In genomic region chr4:28075557-28075956, GRCh38 we compare ENCODE assay signal across 17 cellular contexts.
A peak's percentile ranks its signal among the peaks of the same experiment; 100 is the strongest.
DNase-seq lines count a peak whose midpoint lies in the region; ATAC-seq and TF ChIP-seq lines count a peak whose summit lies in the region.
"Had no signal": no experiment of that assay in that cellular context is flagged by ENCODE, and none has a peak within 500 bp of the region (broad histone marks: within the 10 kb centered on the region; RNA-seq: fewer than 3 reads in every experiment).

No MANE protein-coding gene starts in this region.

- no peak overlapping the region; the same call in 1 of the 2 replicates for H3K56ac ChIP-seq in IMR-90 (ENCODE audit: extremely low read depth, insufficient read depth, low read length)

- no peak overlapping the region for H2AK9ac ChIP-seq in IMR-90 (replicated peaks; ENCODE audit: low read depth, low read length, poor library complexity)

- H3K9me1 ChIP-seq in IMR-90 (ENCODE audit: insufficient read depth, low read length), result no peaks in the 10 kb centered on the region

- H3K9ac ChIP-seq in IMR-90 (ENCODE audit: low read depth, low read length), result no peak overlapping the region
- H3K9ac ChIP-seq: BLaER1 had no signal

- H4K20me1 ChIP-seq in IMR-90 (ENCODE audit: insufficient read depth, low read length), result no peaks in the 10 kb centered on the region
- H4K20me1 ChIP-seq: BLaER1 had no signal

- DNase-seq in GM03348 (ENCODE audit: low spot score), result peak; percentile 12
- peak; percentile 29 for DNase-seq in IMR-90
- peak; percentile 1 for DNase-seq in iris pigment epithelial cell (ENCODE audit: low read depth)
- no peak for DNase-seq in NCI-H1694 treated with DMSO at 0.1 percent for 48 hours (lab: John Stamatoyannopoulos, UW)
- no peak for DNase-seq in NOMO-1 (lab: John Stamatoyannopoulos, UW; ENCODE audit: unreplicated experiment in 2 of 2)
- no peak for DNase-seq in central memory CD4-positive, alpha-beta T cell
- DNase-seq: Caco-2; CD4-positive, CD25-positive, alpha-beta regulatory T cell; CD8-positive, alpha-beta T cell; DMS153; DND-41; EL; GDM1; H9 had no signal

- TF ChIP-seq CTCF in IMR-90 (conservative IDR thresholded peaks at IDR 0.05; ENCODE audit: low read depth, low read length), result no peak

- H4K8ac ChIP-seq in IMR-90 (ENCODE audit: low read depth in 2 of 2, low read length in 2 of 2), result no peak overlapping the region

- POLR2A ChIA-PET in IMR-90 (lab: Charles Lee; ENCODE audit: unreplicated experiment), result no interaction called here

- no peak for TF ChIP-seq RAD21 in IMR-90 (IDR thresholded peaks at IDR 0.05; ENCODE audit: low read length)

- dilution Hi-C loops in IMR-90 (cut with HindIII; ENCODE audit: low sequenced_read_pairs, unreplicated experiment), result no loop called here

- no peak overlapping the region for H3K4ac ChIP-seq in IMR-90 (ENCODE audit: low read depth, low read length)

- H3K27me3 ChIP-seq in IMR-90 (ENCODE audit: control insufficient read depth, insufficient read depth, low read length), result no peaks in the 10 kb centered on the region
- H3K27me3 ChIP-seq: BLaER1 had no signal

- H3K4me2 ChIP-seq in IMR-90 (ENCODE audit: low read depth, low read length), result no peak overlapping the region
- H3K4me2 ChIP-seq: BLaER1, GM23338 had no signal

- H2BK20ac ChIP-seq in IMR-90 (ENCODE audit: low read depth, low read length), result no peak overlapping the region

- CTCF ChIA-PET in IMR-90 (lab: Yijun Ruan, JAX), result no interaction called here

- no peak overlapping the region; the same call in 1 of the 2 replicates for H3K18ac ChIP-seq in IMR-90 (ENCODE audit: low read depth, low read length)

- BruUV-seq in IMR-90 (replicated peaks; lab: Mats Ljungman, UMichigan), result no TSS peak

- H3K4me1 ChIP-seq in IMR-90 (ENCODE audit: control insufficient read depth, insufficient read depth, low read length), result no peaks in the 10 kb centered on the region
- H3K4me1 ChIP-seq: BLaER1, Caco-2 had no signal

- intact Hi-C loops in IMR-90 (cut with micrococcal nuclease), result no loop called here

- H3K79me1 ChIP-seq in IMR-90 (ENCODE audit: low read depth in 1 of 2, low read length in 2 of 2), result no peaks in the 10 kb centered on the region

- no peak overlapping the region for H4K91ac ChIP-seq in IMR-90 (ENCODE audit: insufficient read depth, low read depth, low read length)

- no peak overlapping the region for H2BK15ac ChIP-seq in IMR-90 (ENCODE audit: low read depth, low read length)

- no peak overlapping the region for H2AFZ ChIP-seq in IMR-90 (replicated peaks; ENCODE audit: low read length, poor library complexity)
- H2AFZ ChIP-seq: GM23338 had no signal

- H2AK5ac ChIP-seq in IMR-90 (ENCODE audit: low read depth, low read length), result no peak overlapping the region

- H3K9me3 ChIP-seq in IMR-90 (ENCODE audit: control insufficient read depth, insufficient read depth, low read length), result no peaks in the 10 kb centered on the region
- H3K9me3 ChIP-seq: BLaER1, Caco-2 had no signal

- no peak overlapping the region; the same call in 1 of the 2 replicates for H4K5ac ChIP-seq in IMR-90 (ENCODE audit: low read depth, low read length)

- in situ Hi-C loops in IMR-90 (cut with MboI; ENCODE audit: low sequenced_read_pairs), result no loop called here

- H3K27ac ChIP-seq in IMR-90 (ENCODE audit: insufficient read depth, low read length), result no peak overlapping the region
- H3K27ac ChIP-seq: BLaER1, C4-2B had no signal

- no peak overlapping the region for H3K4me3 ChIP-seq in IMR-90 (ENCODE audit: insufficient read depth, low read depth, low read length)
- H3K4me3 ChIP-seq: BLaER1, GM23338 had no signal

- no peak for TF ChIP-seq POLR2A in IMR-90 (IDR thresholded peaks at IDR 0.05; ENCODE audit: low read depth, low read length)

- no peaks in the 10 kb centered on the region for H3K36me3 ChIP-seq in IMR-90 (ENCODE audit: control insufficient read depth, insufficient read depth, low read length)
- H3K36me3 ChIP-seq: BLaER1 had no signal

- no peak overlapping the region for H2BK120ac ChIP-seq in IMR-90 (ENCODE audit: low read depth, low read length)

- no peak overlapping the region for H3K23ac ChIP-seq in IMR-90 (ENCODE audit: low read depth, low read length)

- H3K14ac ChIP-seq in IMR-90 (replicated peaks; ENCODE audit: low read depth, low read length), result no peak overlapping the region

- ATAC-seq in IMR-90 (ENCODE audit: low read depth), result peak; percentile 56
- ATAC-seq: CD8-positive, alpha-beta T cell; GM23338 had no signal

- H2BK5ac ChIP-seq in IMR-90 (ENCODE audit: low read depth, low read length, poor library complexity, severe bottlenecking), result peak overlapping the region; percentile 29

TF ChIP-seq in IMR-90, 13 proteins besides CTCF, POLR2A, EP300 and RAD21:
- TF ChIP-seq RCOR1 (IDR thresholded peaks at IDR 0.05; ENCODE audit: insufficient replicate concordance, low read length) (no peak), BHLHE40 (IDR thresholded peaks at IDR 0.05; ENCODE audit: low read depth, low read length) (no peak), ELK1 (IDR thresholded peaks at IDR 0.05; ENCODE audit: borderline replicate concordance, low read depth, low read length) (no peak), SMC3 (IDR thresholded peaks at IDR 0.05; ENCODE audit: low read depth, low read length) (no peak), RFX5 (IDR thresholded peaks at IDR 0.05; ENCODE audit: low read depth, low read length) (no peak), CHD1 (IDR thresholded peaks at IDR 0.05; ENCODE audit: low read depth, low read length) (no peak), MAFK (IDR thresholded peaks at IDR 0.05; ENCODE audit: low read depth, low read length) (no peak), MAZ (IDR thresholded peaks at IDR 0.05; ENCODE audit: borderline replicate concordance, low read depth, low read length) (no peak), CEBPB (IDR thresholded peaks at IDR 0.05; ENCODE audit: low read depth, low read length) (no peak), USF2 (IDR thresholded peaks at IDR 0.05; ENCODE audit: low read depth, low read length) (no peak), MXI1 (IDR thresholded peaks at IDR 0.05; ENCODE audit: borderline replicate concordance, low read depth, low read length) (no peak), FOS (IDR thresholded peaks at IDR 0.05; ENCODE audit: low read depth, low read length) (no peak), NFE2L2 (IDR thresholded peaks at IDR 0.05; ENCODE audit: low read depth, low read length) (no peak)

Comparison
In these comparisons a context has a peak if more than half of its experiments do, and no peak if none do; other contexts are left out.
1. DNase-seq: peak in GM03348 (single experiment), IMR-90 (single experiment) and iris pigment epithelial cell (single experiment); none in NCI-H1694 treated with DMSO at 0.1 percent for 48 hours (single experiment), NOMO-1 (0 of 2) and central memory CD4-positive, alpha-beta T cell (single experiment).